Comparison of ENCODE assay signal across 8 cellular contexts in genomic region chr3:169764453-169765280, GRCh38. TPM values are rescaled to one million over a fixed set of nuclear protein-coding genes. Genes with fewer than 3 reads are reported as not detected.
DNase-seq lines count a peak whose midpoint lies in the region; ATAC-seq lines count a peak whose summit lies in the region.

Gene TERC (minus strand): TSS chr3:169765060.

- intact Hi-C loops in left colon (cut with DNase I, micrococcal nuclease) = loop anchor here in 1 of 2 donors (5.0 kb wide), 1 partner anchor 203 kb away; the partner anchor contains the start of gene SEC62

- DNase-seq in AML-193 (lab: John Stamatoyannopoulos, UW) (peak; percentile 91 to 93), NCI-H510A treated with DMSO at 0.1 percent for 48 hours (lab: John Stamatoyannopoulos, UW) (peak; percentile 63), cortex of kidney (lab: John Stamatoyannopoulos, UW) (peak; percentile 53), left colon (peak; percentile 93 to 95)
- DNase-seq in activated CD4-positive, alpha-beta T cell treated with anti-CD3 and anti-CD28 coated beads, Interleukin-2, amount 50 U/mL, for 1 hour = peak; percentile 90
- peak; percentile 94 for DNase-seq in stimulated activated CD4-positive, alpha-beta T cell treated with anti-CD3 and anti-CD28 coated beads, Interleukin-1b, Interleukin-23, amount 100 ng/mL, for 48 hours

- ATAC-seq in GM19035 (IDR thresholded peaks at IDR 0.05; ENCODE audit: unreplicated experiment) = peak; percentile 72
- ATAC-seq in HG03342 (IDR thresholded peaks at IDR 0.05; ENCODE audit: unreplicated experiment) = peak; percentile 79
- peak; percentile 86 for ATAC-seq in left colon

RNA-seq across cellular contexts. Expression of gene TERC, which starts in this region (rescaled TPM):
- total RNA-seq in left colon = 1 to 10 TPM in 1 of 2 donors, not detected in 1; 4.8 TPM

Comparison
In these comparisons a context has a peak if more than half of its experiments do, and no peak if none do; other contexts are left out.
1. Peak in every context shown above with its lines: DNase-seq and ATAC-seq.